Comparison of ENCODE assay signal across 1 cellular context in the genomic region with DNA sequence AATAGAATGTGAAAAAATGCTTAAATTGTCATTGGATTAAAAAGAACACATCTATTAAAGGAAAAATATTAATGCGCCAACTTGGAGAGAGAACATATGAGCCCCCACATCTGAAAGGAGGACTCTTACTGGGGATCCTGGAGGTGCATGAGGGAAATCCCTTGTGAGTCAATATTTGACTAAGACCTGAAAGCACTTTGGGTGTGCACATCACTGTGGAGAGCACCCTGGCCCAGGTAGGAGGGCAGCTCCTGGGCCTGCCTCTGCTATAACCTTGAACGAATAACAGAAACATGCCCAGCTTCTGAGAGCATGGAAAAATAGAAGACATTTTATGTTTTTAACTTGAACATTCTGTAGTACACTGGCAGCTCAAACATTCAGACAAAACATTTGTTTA.
TF ChIP-seq lines count a peak whose summit lies in the region.

No MANE protein-coding gene starts in this region.

TF ChIP-seq in WTC11, 78 proteins besides CTCF, POLR2A, EP300 and RAD21 (continued from another document):
- TF ChIP-seq, protein P1, sequence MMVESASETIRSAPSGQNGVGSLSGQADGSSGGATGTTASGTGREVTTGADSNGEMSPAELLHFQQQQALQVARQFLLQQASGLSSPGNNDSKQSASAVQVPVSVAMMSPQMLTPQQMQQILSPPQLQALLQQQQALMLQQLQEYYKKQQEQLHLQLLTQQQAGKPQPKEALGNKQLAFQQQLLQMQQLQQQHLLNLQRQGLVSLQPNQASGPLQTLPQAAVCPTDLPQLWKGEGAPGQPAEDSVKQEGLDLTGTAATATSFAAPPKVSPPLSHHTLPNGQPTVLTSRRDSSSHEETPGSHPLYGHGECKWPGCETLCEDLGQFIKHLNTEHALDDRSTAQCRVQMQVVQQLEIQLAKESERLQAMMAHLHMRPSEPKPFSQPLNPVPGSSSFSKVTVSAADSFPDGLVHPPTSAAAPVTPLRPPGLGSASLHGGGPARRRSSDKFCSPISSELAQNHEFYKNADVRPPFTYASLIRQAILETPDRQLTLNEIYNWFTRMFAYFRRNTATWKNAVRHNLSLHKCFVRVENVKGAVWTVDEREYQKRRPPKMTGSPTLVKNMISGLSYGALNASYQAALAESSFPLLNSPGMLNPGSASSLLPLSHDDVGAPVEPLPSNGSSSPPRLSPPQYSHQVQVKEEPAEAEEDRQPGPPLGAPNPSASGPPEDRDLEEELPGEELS (CRISPR knock-in tag; IDR thresholded peaks at IDR 0.05) = no peak
- no peak for TF ChIP-seq ATF6 (CRISPR knock-in tag; IDR thresholded peaks at IDR 0.05)
